Comparison of ENCODE assay signal across 8 cellular contexts in genomic region chr17:81340606-81341346, GRCh38. TPM values are rescaled to one million over a fixed set of nuclear protein-coding genes. Genes with fewer than 3 reads are reported as not detected.
DNase-seq lines count a peak whose midpoint lies in the region; TF ChIP-seq lines count a peak whose summit lies in the region.

No MANE protein-coding gene starts in this region.

- H3K4me2 ChIP-seq in PC-9 = peak overlapping the region; percentile 92
- H3K4me2 ChIP-seq in mesenchymal stem cell (ENCODE audit: low read length, poor library complexity, severe bottlenecking) = peak overlapping the region; percentile 94

- H3K36me3 ChIP-seq in PC-9 (ENCODE audit: low read depth) (no peaks in the 10 kb centered on the region), mesenchymal stem cell (ENCODE audit: control insufficient read depth in 1 of 2, insufficient read depth in 2 of 2, low read depth in 1 of 2, low read length in 2 of 2) (peaks cover 0 to 13% of the 10 kb centered on the region in 2 experiments), thymus (ENCODE audit: control insufficient read depth, insufficient read depth) (no peaks in the 10 kb centered on the region)

- peak overlapping the region; percentile 97 for H4K91ac ChIP-seq in mesenchymal stem cell (ENCODE audit: low read length)

- TF ChIP-seq CTCF in PC-9 (conservative IDR thresholded peaks at IDR 0.05) = no peak

- H3K18ac ChIP-seq in mesenchymal stem cell (ENCODE audit: low read depth in 1 of 2, low read length in 2 of 2) = peak overlapping the region; percentile 87 to 97

- peak overlapping the region; percentile 5 to 88 for H3K14ac ChIP-seq in mesenchymal stem cell (ENCODE audit: low read length in 2 of 2)

- peak overlapping the region; percentile 77 for H2BK15ac ChIP-seq in mesenchymal stem cell (ENCODE audit: low read depth, poor library complexity, severe bottlenecking)

- peak overlapping the region; percentile 91 for H2AK5ac ChIP-seq in mesenchymal stem cell (ENCODE audit: low read length, severe bottlenecking)

- intact Hi-C loops in PC-9 (cut with micrococcal nuclease; ENCODE audit: unreplicated experiment) = no loop called here

- no TSS peak for BruUV-seq in PC-9 (replicated peaks; lab: Mats Ljungman, UMichigan)

- peak overlapping the region; percentile 35 to 97 for H2BK12ac ChIP-seq in mesenchymal stem cell (ENCODE audit: low read length in 2 of 2)

- peak overlapping the region; percentile 92; the same call in 1 of the 2 replicates for H3K4me3 ChIP-seq in PC-9
- peak overlapping the region; percentile 43 to 95 for H3K4me3 ChIP-seq in mesenchymal stem cell (ENCODE audit: insufficient read depth in 1 of 2, low read depth in 1 of 2, low read length in 2 of 2)
- peak overlapping the region; percentile 7 for H3K4me3 ChIP-seq in thymus (ENCODE audit: low read length)

- CTCF ChIA-PET in PC-9 (lab: Charles Lee) = no interaction called here

- peak overlapping the region; percentile 99 for H2BK120ac ChIP-seq in mesenchymal stem cell (ENCODE audit: low read depth, low read length)

- peak overlapping the region; percentile 98 for H4K8ac ChIP-seq in mesenchymal stem cell (ENCODE audit: low read length)

- WGBS in mesenchymal stem cell = 15% methylated on average over 40 of the region's 45 CpGs
- 28% methylated on average over 45 of the region's 45 CpGs for WGBS in thymus

- POLR2A ChIA-PET in PC-9 (lab: Charles Lee; ENCODE audit: unreplicated experiment) = interaction anchor here (0.7 kb wide), 1 partner anchor 11 kb away, joined by 3 read pairs; no protein-coding TSS in a partner anchor

- H3K9me3 ChIP-seq in PC-9 (ENCODE audit: insufficient read depth, low read depth) (no peaks in the 10 kb centered on the region), mesenchymal stem cell (ENCODE audit: control insufficient read depth, low read length) (no peaks in the 10 kb centered on the region), thymus (ENCODE audit: control insufficient read depth) (no peaks in the 10 kb centered on the region)

- no peaks in the 10 kb centered on the region for H3K9me2 ChIP-seq in PC-9 (ENCODE audit: insufficient read depth)

- H3K4me1 ChIP-seq in PC-9 (replicated peaks; ENCODE audit: insufficient read depth) (peaks cover 24% of the 10 kb centered on the region), mesenchymal stem cell (ENCODE audit: control insufficient read depth, insufficient read depth, low read depth, low read length) (peaks cover 42% of the 10 kb centered on the region), thymus (ENCODE audit: control insufficient read depth, insufficient read depth, low read length) (peaks cover 20% of the 10 kb centered on the region)

- peaks cover 7% of the 10 kb centered on the region; the same call in 1 of the 2 replicates for H3F3A ChIP-seq in PC-9 (ENCODE audit: insufficient read depth, low read depth)

- H4K20me1 ChIP-seq in PC-9 (ENCODE audit: insufficient read depth) = no peaks in the 10 kb centered on the region

- peak overlapping the region; percentile 99 for H3K9ac ChIP-seq in mesenchymal stem cell (ENCODE audit: low read length)

- DNase-seq in PC-9 (no peak), ecto neural progenitor cell (ENCODE audit: low spot score) (peak; percentile 64), mesenchymal stem cell (peak; percentile 45), NCI-H524 treated with DMSO at 0.1 percent for 48 hours (lab: John Stamatoyannopoulos, UW) (no peak), SKM-1 treated with dmso at 0.1 percent for 144 hours (lab: John Stamatoyannopoulos, UW; ENCODE audit: unreplicated experiment) (no peak), HK-2 (ENCODE audit: unreplicated experiment) (no peak), T-helper 9 cell (no peak)

- peaks cover 2% of the 10 kb centered on the region for H3K79me1 ChIP-seq in mesenchymal stem cell (replicated peaks; ENCODE audit: low read length, poor library complexity, severe bottlenecking)

- H2BK5ac ChIP-seq in mesenchymal stem cell (ENCODE audit: low read depth, low read length, poor library complexity, severe bottlenecking) = peak overlapping the region; percentile 98

- peak overlapping the region; percentile 67 to 93 for H3K23ac ChIP-seq in mesenchymal stem cell (ENCODE audit: low read length in 2 of 2)

- H3K27ac ChIP-seq in PC-9 = peak overlapping the region; percentile 84
- H3K27ac ChIP-seq in mesenchymal stem cell (ENCODE audit: low read length, poor library complexity, severe bottlenecking) = peak overlapping the region; percentile 7
- no peak overlapping the region for H3K27ac ChIP-seq in thymus (ENCODE audit: low read depth)

- peak overlapping the region; percentile 94 to 96 for H3K4ac ChIP-seq in mesenchymal stem cell (ENCODE audit: low read depth in 1 of 2, low read length in 2 of 2)

- peaks cover 55% of the 10 kb centered on the region for H3K79me2 ChIP-seq in PC-9 (ENCODE audit: low read depth)

- no peaks in the 10 kb centered on the region for H3K27me3 ChIP-seq in PC-9 (ENCODE audit: insufficient read depth, low read depth)
- no peaks in the 10 kb centered on the region for H3K27me3 ChIP-seq in mesenchymal stem cell (ENCODE audit: control insufficient read depth in 1 of 2, insufficient read depth in 1 of 2, low read length in 2 of 2)
- peaks cover 76% of the 10 kb centered on the region for H3K27me3 ChIP-seq in thymus (ENCODE audit: control insufficient read depth, insufficient read depth)

- H2AFZ ChIP-seq in PC-9 (no peak overlapping the region), mesenchymal stem cell (ENCODE audit: low read depth, low read length) (no peak overlapping the region)

RNA-seq across cellular contexts. Expression of gene SLC38A10, which starts 45.7 kb away (rescaled TPM):
- total RNA-seq in PC-9 (2021) = 127 and 130 TPM in 2 replicates
- 54.5 TPM for polyA plus RNA-seq in mesenchymal stem cell (2013, experiment 1 of 2)
- polyA plus RNA-seq in mesenchymal stem cell (2013, experiment 2 of 2) = 52.5 TPM
- polyA plus RNA-seq in thymus = 63.6 TPM

RNA-seq across cellular contexts. Expression of gene BAHCC1, which starts 54.5 kb away (rescaled TPM):
- total RNA-seq in PC-9 (2021) = 33.7 and 35.4 TPM in 2 replicates
- polyA plus RNA-seq in mesenchymal stem cell (2013, experiment 1 of 2) = 8.3 TPM
- 8.6 TPM for polyA plus RNA-seq in mesenchymal stem cell (2013, experiment 2 of 2)
- 7.3 TPM for polyA plus RNA-seq in thymus

Comparison
In these comparisons a context has a peak if more than half of its experiments do, and no peak if none do; other contexts are left out.
1. DNase-seq: peak in ecto neural progenitor cell (single experiment) and mesenchymal stem cell (single experiment); none in PC-9 (0 of 2), NCI-H524 treated with DMSO at 0.1 percent for 48 hours (single experiment), SKM-1 treated with dmso at 0.1 percent for 144 hours (single experiment), HK-2 (single experiment) and T-helper 9 cell (single experiment).
2. H3K4me3 ChIP-seq: peak in every context shown above with its lines; median percentile 92 in PC-9; 69 in mesenchymal stem cell; 7 in thymus.